8 cellular contexts compared by ENCODE assay signal in genomic region chr7:77348371-77348813, GRCh38.
DNase-seq lines count a peak whose midpoint lies in the region; ATAC-seq and TF ChIP-seq lines count a peak whose summit lies in the region.

No MANE protein-coding gene starts in this region.

- H3K27ac Mint-ChIP-seq in activated CD4-positive, alpha-beta T cell treated with anti-CD3 and anti-CD28 coated beads, Interleukin-2, amount 10 ng/mL, durations not matched to agents 24 days and 14 days: peak overlapping the region; percentile 66
- no peak overlapping the region for H3K27ac Mint-ChIP-seq in type B pancreatic cell

- H3K27me3 ChIP-seq in H7 (ENCODE audit: control insufficient read depth, insufficient read depth, low read length): no peaks in the 10 kb centered on the region

- peaks cover 4% of the 10 kb centered on the region for H3K9me3 Mint-ChIP-seq in activated CD4-positive, alpha-beta T cell treated with anti-CD3 and anti-CD28 coated beads, Interleukin-2, amount 10 ng/mL, durations not matched to agents 24 days and 14 days
- H3K9me3 Mint-ChIP-seq in type B pancreatic cell: peaks cover 6% of the 10 kb centered on the region

- H3K36me3 ChIP-seq in H7 (replicated peaks; ENCODE audit: control insufficient read depth, insufficient read depth, low read length): no peaks in the 10 kb centered on the region

- H3K4me3 Mint-ChIP-seq in activated CD4-positive, alpha-beta T cell treated with anti-CD3 and anti-CD28 coated beads, Interleukin-2, amount 10 ng/mL, durations not matched to agents 24 days and 14 days: no peak overlapping the region
- H3K4me3 Mint-ChIP-seq in type B pancreatic cell: peak overlapping the region; percentile 5

- H3K36me3 Mint-ChIP-seq in activated CD4-positive, alpha-beta T cell treated with anti-CD3 and anti-CD28 coated beads, Interleukin-2, amount 10 ng/mL, durations not matched to agents 24 days and 14 days (ENCODE audit: low read depth): peaks cover 5% of the 10 kb centered on the region
- H3K36me3 Mint-ChIP-seq in type B pancreatic cell: no peaks in the 10 kb centered on the region

- no peak for ATAC-seq in GM18867 (IDR thresholded peaks at IDR 0.05; ENCODE audit: unreplicated experiment)

- H3K4me3 ChIP-seq in H7 (ENCODE audit: insufficient read depth, low read depth, low read length): no peak overlapping the region

- H3K4me1 Mint-ChIP-seq in activated CD4-positive, alpha-beta T cell treated with anti-CD3 and anti-CD28 coated beads, Interleukin-2, amount 10 ng/mL, durations not matched to agents 24 days and 14 days: peaks cover 32% of the 10 kb centered on the region
- peaks cover 29% of the 10 kb centered on the region for H3K4me1 Mint-ChIP-seq in type B pancreatic cell (ENCODE audit: unreplicated experiment)

- H3K27me3 Mint-ChIP-seq in activated CD4-positive, alpha-beta T cell treated with anti-CD3 and anti-CD28 coated beads, Interleukin-2, amount 10 ng/mL, durations not matched to agents 24 days and 14 days: no peaks in the 10 kb centered on the region
- H3K27me3 Mint-ChIP-seq in type B pancreatic cell: no peaks in the 10 kb centered on the region

- TF ChIP-seq CTCF in type B pancreatic cell (conservative IDR thresholded peaks at IDR 0.05): no peak

- DNase-seq in activated CD4-positive, alpha-beta T cell treated with anti-CD3 and anti-CD28 coated beads, Interleukin-2, amount 10 ng/mL, durations not matched to agents 24 days and 14 days: no peak
- DNase-seq in activated CD4-positive, alpha-beta T cell treated with anti-CD3 and anti-CD28 coated beads for 1 hour: no peak
- DNase-seq in dermis blood vessel endothelial cell: peak; percentile 89
- peak; percentile 22 for DNase-seq in mucosa of gallbladder (ENCODE audit: low spot score)
- DNase-seq in type B pancreatic cell (ENCODE audit: extremely low spot score, unreplicated experiment): no peak
- DNase-seq in H7: no peak
- DNase-seq in HUDEP-2 (lab: John Stamatoyannopoulos, UW; ENCODE audit: unreplicated experiment in 76 of 76): no peak

- intact Hi-C loops in activated CD4-positive, alpha-beta T cell treated with anti-CD3 and anti-CD28 coated beads, Interleukin-2, amount 10 ng/mL, durations not matched to agents 24 days and 14 days (cut with micrococcal nuclease): no loop called here

Comparison
In these comparisons a context has a peak if more than half of its experiments do, and no peak if none do; other contexts are left out.
1. DNase-seq: peak in dermis blood vessel endothelial cell (single experiment) and mucosa of gallbladder (single experiment); none in activated CD4-positive, alpha-beta T cell treated with anti-CD3 and anti-CD28 coated beads, Interleukin-2, amount 10 ng/mL, durations not matched to agents 24 days and 14 days (single experiment), activated CD4-positive, alpha-beta T cell treated with anti-CD3 and anti-CD28 coated beads for 1 hour (single experiment), type B pancreatic cell (single experiment), H7 (single experiment) and HUDEP-2 (0 of 76).